ENCODE assay signal across 16 cellular contexts in the genomic region with DNA sequence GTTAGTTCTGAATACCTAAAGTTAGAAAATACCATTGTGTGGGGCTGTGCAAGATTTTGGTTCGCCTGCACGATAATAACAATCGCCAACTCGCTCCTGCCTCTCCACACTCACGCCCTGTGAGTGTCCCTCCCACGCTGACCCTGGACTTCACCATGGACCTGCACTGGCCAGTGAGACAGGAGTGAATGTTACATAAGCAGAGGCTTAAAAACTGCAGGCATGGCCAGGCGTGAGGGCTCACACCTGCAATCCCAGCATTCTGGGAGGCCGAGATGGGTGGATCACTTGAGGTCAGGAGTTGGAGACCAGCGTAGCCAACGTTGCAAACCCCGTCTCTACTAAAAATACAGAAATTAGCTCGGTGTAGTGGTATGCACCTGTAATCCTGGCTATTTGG.
DNase-seq lines count a peak whose midpoint lies in the region; ATAC-seq and TF ChIP-seq lines count a peak whose summit lies in the region.
"Had no signal": no experiment of that assay in that cellular context is flagged by ENCODE, and none has a peak within 500 bp of the region (broad histone marks: within the 10 kb centered on the region; RNA-seq: fewer than 3 reads in every experiment).

No MANE protein-coding gene starts in this region.

- TF ChIP-seq POLR2A in spleen (IDR thresholded peaks at IDR 0.05) (no peak), sigmoid colon (IDR thresholded peaks at IDR 0.05) (no peak)

- H3K4me3 ChIP-seq in BLaER1 (no peak overlapping the region), osteoblast (ENCODE audit: insufficient read depth, low read length) (no peak overlapping the region), spleen (no peak overlapping the region), sigmoid colon (no peak overlapping the region), right atrium auricular region (no peak overlapping the region)
- H3K4me3 ChIP-seq: A549 had no signal

- no peaks in the 10 kb centered on the region for H3K9me3 ChIP-seq in BLaER1
- H3K9me3 ChIP-seq in osteoblast (ENCODE audit: low read depth, low read length) = peaks cover 3% of the 10 kb centered on the region
- no peaks in the 10 kb centered on the region for H3K9me3 ChIP-seq in spleen
- H3K9me3 ChIP-seq in sigmoid colon = no peaks in the 10 kb centered on the region
- H3K9me3 ChIP-seq in right atrium auricular region = no peaks in the 10 kb centered on the region
- H3K9me3 ChIP-seq: A549, Caco-2 had no signal

- H3K36me3 ChIP-seq in BLaER1 (peaks cover 21% of the 10 kb centered on the region), osteoblast (ENCODE audit: insufficient read depth, low read length) (no peaks in the 10 kb centered on the region), spleen (no peaks in the 10 kb centered on the region), sigmoid colon (no peaks in the 10 kb centered on the region), right atrium auricular region (no peaks in the 10 kb centered on the region)

- H3K79me2 ChIP-seq in osteoblast (ENCODE audit: insufficient read depth, low read length) = no peaks in the 10 kb centered on the region

- H4K20me1 ChIP-seq in BLaER1 (no peaks in the 10 kb centered on the region), osteoblast (ENCODE audit: insufficient read depth, low read length) (no peaks in the 10 kb centered on the region)

- intact Hi-C loops in spleen (cut with DNase I; ENCODE audit: low total_unique reads) (no loop called here), sigmoid colon (cut with DNase I) (no loop called here), sciatic nerve (cut with DNase I) (no loop called here)

- H3K27ac ChIP-seq in BLaER1 = peak overlapping the region; percentile 92; the same call in 1 of the 2 replicates
- H3K27ac ChIP-seq in osteoblast (ENCODE audit: low read depth, low read length) = no peak overlapping the region
- no peak overlapping the region for H3K27ac ChIP-seq in spleen
- H3K27ac ChIP-seq in sigmoid colon = no peak overlapping the region
- H3K27ac ChIP-seq in right atrium auricular region = no peak overlapping the region
- H3K27ac ChIP-seq: 22Rv1, A549, C4-2B had no signal

- H3K4me1 ChIP-seq in BLaER1 (peaks cover 100% of the 10 kb centered on the region), osteoblast (ENCODE audit: insufficient read depth, low read length) (no peaks in the 10 kb centered on the region), spleen (no peaks in the 10 kb centered on the region), sigmoid colon (no peaks in the 10 kb centered on the region), right atrium auricular region (no peaks in the 10 kb centered on the region)
- H3K4me1 ChIP-seq: A549, Caco-2 had no signal

- no peak for ATAC-seq in sciatic nerve
- ATAC-seq: A549; CD8-positive, alpha-beta T cell had no signal

- DNase-seq in osteoblast (ENCODE audit: insufficient read length, low spot score, missing footprints) = peak; percentile 64
- peak; percentile 46 for DNase-seq in spleen
- DNase-seq in sigmoid colon = no peak
- DNase-seq in sciatic nerve (ENCODE audit: low spot score) = no peak
- no peak for DNase-seq in right atrium auricular region (ENCODE audit: low spot score)
- DNase-seq: AML-193; Caco-2; Calu3; CD4-positive, alpha-beta T cell; CD8-positive, alpha-beta T cell; DMS79 treated with DMSO at 0.1 percent for 48 hours; GF-D8 had no signal

- H2AFZ ChIP-seq in osteoblast (ENCODE audit: low read length) = no peak overlapping the region

- no peaks in the 10 kb centered on the region for H3K27me3 ChIP-seq in BLaER1
- H3K27me3 ChIP-seq in osteoblast (ENCODE audit: insufficient read depth, low read length) = no peaks in the 10 kb centered on the region
- peaks cover 0 to 32% (median 0%) of the 10 kb centered on the region in 7 donors for H3K27me3 ChIP-seq in spleen (replicated peaks in 1 of 7)
- H3K27me3 ChIP-seq in sigmoid colon = peaks cover 0 to 50% (median 2%) of the 10 kb centered on the region in 3 donors
- no peaks in the 10 kb centered on the region for H3K27me3 ChIP-seq in right atrium auricular region

- WGBS in spleen, 5 donors = 86 to 92% (median 91%) methylated on average over 11 to 12 of the region's 12 CpGs
- 89% methylated on average over 12 of the region's 12 CpGs for WGBS in sigmoid colon, 2 donors

- no peak for TF ChIP-seq EP300 in sigmoid colon (IDR thresholded peaks at IDR 0.05)

- TF ChIP-seq CTCF in osteoblast (IDR thresholded peaks at IDR 0.05; ENCODE audit: extremely low read depth, low read depth, low read length) = no peak
- no peak for TF ChIP-seq CTCF in spleen (IDR thresholded peaks at IDR 0.05 in 8 of 11, conservative IDR thresholded peaks at IDR 0.05 in 3 of 11)
- no peak for TF ChIP-seq CTCF in sigmoid colon (IDR thresholded peaks at IDR 0.05)
- TF ChIP-seq CTCF in right atrium auricular region (IDR thresholded peaks at IDR 0.05) = no peak

- H3K4me2 ChIP-seq in BLaER1 = peak overlapping the region; percentile 97
- H3K4me2 ChIP-seq in osteoblast (ENCODE audit: insufficient read depth, low read length) = no peak overlapping the region
- H3K4me2 ChIP-seq: A549 had no signal

- no peak overlapping the region for H3K9ac ChIP-seq in BLaER1

Comparison
In these comparisons a context has a peak if more than half of its experiments do, and no peak if none do; other contexts are left out.
1. DNase-seq: peak in osteoblast (single experiment) and spleen (single experiment); none in sigmoid colon (single experiment), sciatic nerve (single experiment) and right atrium auricular region (single experiment).